ENCODE assay signal across 1 cellular context in genomic region chr2:96024336-96025106, GRCh38.
TF ChIP-seq lines count a peak whose summit lies in the region.

No MANE protein-coding gene starts in this region.

TF ChIP-seq in SK-N-SH treated with all-trans-retinoic acid at 6 μM for 48 hours, 23 proteins besides CTCF, POLR2A, EP300 and RAD21 (continued from another document):
- no peak for TF ChIP-seq TSHZ2 (CRISPR knock-in tag; IDR thresholded peaks at IDR 0.05)
- TF ChIP-seq ZNF70 (CRISPR knock-in tag; IDR thresholded peaks at IDR 0.05) = no peak
- no peak for TF ChIP-seq CSDC2 (CRISPR knock-in tag; IDR thresholded peaks at IDR 0.05)
- TF ChIP-seq TCF4 (CRISPR knock-in tag; IDR thresholded peaks at IDR 0.05; ENCODE audit: borderline replicate concordance) = no peak
